Comparison of ENCODE assay signal across 8 cellular contexts in the genomic region with DNA sequence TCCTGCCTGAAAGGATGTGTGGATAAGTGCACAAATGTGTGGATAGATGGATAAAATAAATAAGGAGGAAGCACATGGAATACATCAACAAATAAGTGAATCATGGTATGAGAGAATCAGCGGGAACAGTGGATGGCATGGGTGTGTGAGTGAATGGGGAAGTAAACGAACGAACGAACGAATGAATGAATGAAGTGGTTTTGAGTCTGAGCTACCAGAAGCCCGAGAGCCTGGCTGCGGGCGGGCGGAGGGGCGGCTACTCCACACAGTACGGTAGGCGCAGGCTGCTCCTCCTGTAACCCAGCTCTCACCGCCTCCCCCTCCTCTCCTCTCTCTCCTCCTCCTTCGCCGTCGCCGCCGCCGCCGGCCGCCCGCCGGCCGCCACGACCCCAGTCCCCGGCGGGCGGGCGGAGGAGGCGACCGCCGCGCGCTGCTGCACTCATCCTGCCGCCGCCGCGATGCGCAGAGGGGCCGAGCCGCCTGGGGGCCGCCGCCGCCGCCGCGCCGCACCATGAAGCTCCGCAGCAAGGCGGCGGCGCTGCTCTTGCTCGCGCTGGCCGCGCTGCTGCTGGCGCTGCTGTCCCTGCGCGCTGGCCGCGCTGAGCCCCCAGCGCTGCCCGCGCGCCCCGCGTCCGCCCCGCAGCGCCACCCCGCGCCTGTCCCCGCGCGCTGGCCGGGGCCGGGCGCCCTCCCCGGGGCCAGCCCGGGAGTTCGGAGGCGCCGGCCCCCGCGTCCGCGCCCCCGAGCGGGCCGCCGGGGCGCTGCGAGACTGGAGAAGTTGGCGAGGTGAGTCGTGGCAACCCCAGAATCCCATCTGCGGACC. TPM values are rescaled to one million over a fixed set of nuclear protein-coding genes. Genes with fewer than 3 reads are reported as not detected.
DNase-seq lines count a peak whose midpoint lies in the region; ATAC-seq, FAIRE-seq and TF ChIP-seq lines count a peak whose summit lies in the region.

A gene with protein sequence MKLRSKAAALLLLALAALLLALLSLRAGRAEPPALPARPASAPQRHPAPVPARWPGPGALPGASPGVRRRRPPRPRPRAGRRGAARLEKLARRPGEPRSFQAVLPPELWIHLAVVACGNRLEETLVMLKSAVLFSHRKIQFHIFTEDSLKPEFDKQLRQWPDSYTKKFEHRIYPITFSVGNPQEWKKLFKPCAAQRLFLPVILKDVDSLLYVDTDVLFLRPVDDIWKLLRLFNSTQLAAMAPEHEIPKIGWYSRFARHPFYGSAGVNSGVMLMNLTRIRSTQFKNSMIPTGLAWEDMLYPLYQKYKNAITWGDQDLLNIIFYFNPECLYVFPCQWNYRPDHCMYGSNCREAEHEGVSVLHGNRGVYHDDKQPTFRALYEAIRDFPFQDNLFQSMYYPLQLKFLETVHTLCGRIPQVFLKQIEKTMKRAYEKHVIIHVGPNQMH (plus strand): TSS at position 324 of the 823 bp plus-strand sequence. CDS start 188 bp downstream, at position 512.

- H3K4me1 ChIP-seq in OCI-LY1 (ENCODE audit: insufficient read depth, low read length, severe bottlenecking) = peaks cover 5% of the 10 kb centered on the region

- no peak within 1 kb of the TSS; the same call in 1 of the 2 replicates for H3K9ac ChIP-seq in OCI-LY1 (ENCODE audit: low read length)

- H3K4me2 ChIP-seq in OCI-LY1 (ENCODE audit: low read length) = peak within 1 kb of the TSS; percentile 68

- no peaks in the 10 kb centered on the region for H3F3A ChIP-seq in OCI-LY1 (ENCODE audit: insufficient read depth, low read length)

- no peak within 1 kb of the TSS for H2AFZ ChIP-seq in OCI-LY1 (ENCODE audit: low read length)

- peak; percentile 83 for ATAC-seq in HG03432 (IDR thresholded peaks at IDR 0.05; ENCODE audit: unreplicated experiment)
- ATAC-seq in activated naive CD4-positive, alpha-beta T cell treated with anti-CD3 and anti-CD28 coated beads, Interleukin-2, amount 50 U/mL, for 72 hours = peak; percentile 63 to 85

- TF ChIP-seq CTCF in OCI-LY1 (IDR thresholded peaks at IDR 0.05; ENCODE audit: low read length) = no peak

- H3K36me3 Mint-ChIP-seq in activated naive CD4-positive, alpha-beta T cell treated with anti-CD3 and anti-CD28 coated beads, Interleukin-2, amount 50 U/mL, for 72 hours = peaks cover 0 to 5% of the 10 kb centered on the region in 2 donors

- H3K9me3 ChIP-seq in OCI-LY1 (ENCODE audit: low read length) = no peaks in the 10 kb centered on the region

- peak; percentile 81 for FAIRE-seq in urothelium cell line (lab: Jason Lieb, UNC)

- no peaks in the 10 kb centered on the region for H3K79me2 ChIP-seq in OCI-LY1 (ENCODE audit: insufficient read depth, low read length)

- no peaks in the 10 kb centered on the region for H3K9me3 Mint-ChIP-seq in activated naive CD4-positive, alpha-beta T cell treated with anti-CD3 and anti-CD28 coated beads, Interleukin-2, amount 50 U/mL, for 72 hours

- H3K27ac Mint-ChIP-seq in activated naive CD4-positive, alpha-beta T cell treated with anti-CD3 and anti-CD28 coated beads, Interleukin-2, amount 50 U/mL, for 72 hours = no peak within 1 kb of the TSS

- DNase-seq in NCI-H2081 (lab: John Stamatoyannopoulos, UW) (peak; percentile 52 to 75), NCI-H2081 treated with DMSO at 0.1 percent for 48 hours (lab: John Stamatoyannopoulos, UW) (no peak), head of caudate nucleus (peak; percentile 48 to 95 (median 84)), nucleus accumbens (lab: John Stamatoyannopoulos, UW) (peak in 54 of 56 donors; percentile 2 to 84 (median 64)), urothelium cell line (ENCODE audit: low spot score) (peak; percentile 82)
- DNase-seq in activated naive CD4-positive, alpha-beta T cell treated with anti-CD3 and anti-CD28 coated beads, Interleukin-2, amount 50 U/mL, for 72 hours (ENCODE audit: low spot score in 2 of 2) = peak in 1 of 2 donors; percentile 39

- H3K9me2 ChIP-seq in OCI-LY1 (ENCODE audit: low read depth, low read length) = no peaks in the 10 kb centered on the region

- no peaks in the 10 kb centered on the region for H4K20me1 ChIP-seq in OCI-LY1 (ENCODE audit: insufficient read depth, low read length)

- H3K27me3 ChIP-seq in OCI-LY1 (ENCODE audit: insufficient read depth, low read length) = peaks cover 11% of the 10 kb centered on the region; the same call in 1 of the 2 replicates

- no peaks in the 10 kb centered on the region for H3K36me3 ChIP-seq in OCI-LY1 (ENCODE audit: insufficient read depth, low read length)

- intact Hi-C loops in head of caudate nucleus (cut with DNase I) = loop anchor here (5.0 kb wide), 1 partner anchor 41 kb away; a partner anchor contains a TSS

- H3K27ac ChIP-seq in OCI-LY1 (ENCODE audit: low read depth, low read length, poor library complexity, severe bottlenecking) = no peak within 1 kb of the TSS

- H3K4me3 ChIP-seq in OCI-LY1 (ENCODE audit: low read depth, low read length, poor library complexity, severe bottlenecking) = peak within 1 kb of the TSS; percentile 53

RNA-seq across cellular contexts. Expression of the gene that starts here (rescaled TPM):
- total RNA-seq in activated naive CD4-positive, alpha-beta T cell treated with anti-CD3 and anti-CD28 coated beads, Interleukin-2, amount 50 U/mL, for 72 hours = under 1 TPM in 1 of 2 donors, not detected in 1; 0.08 TPM

Comparison
In these comparisons a context has a peak if more than half of its experiments do, and no peak if none do; other contexts are left out.
1. Peak in ATAC-seq in activated naive CD4-positive, alpha-beta T cell treated with anti-CD3 and anti-CD28 coated beads, Interleukin-2, amount 50 U/mL, for 72 hours; RNA of the gene not detected or under 1 TPM.